ENCODE assay signal across 1 cellular context in the genomic region with DNA sequence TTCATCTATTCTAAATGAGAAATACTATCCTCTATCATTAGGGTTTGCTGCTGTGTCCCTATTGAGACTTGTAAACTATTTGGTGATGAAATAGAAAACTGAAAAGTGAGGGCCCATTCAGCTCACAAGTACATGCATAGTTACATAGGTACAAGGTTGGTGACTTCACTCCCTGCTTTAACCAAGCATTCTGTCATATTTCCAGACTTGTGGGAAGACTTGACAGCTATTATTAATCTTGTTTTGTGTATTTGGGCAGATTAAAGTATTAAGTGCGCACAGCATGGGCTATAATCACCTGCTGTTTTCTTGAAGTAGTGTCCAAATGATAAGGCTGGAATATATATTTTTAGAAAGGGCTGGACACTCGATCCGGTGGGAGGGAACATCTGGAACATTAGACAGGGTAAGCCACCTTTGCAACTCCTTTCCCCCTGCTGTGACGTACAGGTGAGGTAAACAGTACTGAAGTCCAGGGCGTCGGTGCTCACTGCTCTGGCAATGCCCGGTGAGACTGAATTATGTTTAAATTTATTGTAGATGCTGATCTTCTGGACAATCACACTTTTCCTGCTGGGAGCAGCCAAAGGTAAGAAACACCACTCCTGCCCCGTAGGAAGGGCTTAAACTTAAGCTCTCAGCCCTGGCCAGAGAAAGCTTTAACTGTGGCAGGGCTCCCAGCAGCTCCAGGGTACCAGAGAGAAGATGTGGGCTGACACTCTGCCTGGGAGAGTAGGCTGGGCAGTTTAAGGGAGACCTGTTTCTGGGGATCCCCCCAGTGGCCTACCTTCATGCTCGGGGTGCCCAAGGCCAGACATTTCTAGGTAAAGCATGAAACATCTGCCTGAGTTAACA.
TF ChIP-seq lines count a peak whose summit lies in the region.

A gene (plus strand): TSS at position 370 of the 855 bp plus-strand sequence. CDS start 171 bp downstream, at position 541.

TF ChIP-seq in HEK293, 187 proteins besides CTCF, POLR2A, EP300 and RAD21 (continued from another document):
- TF ChIP-seq, protein P1, sequence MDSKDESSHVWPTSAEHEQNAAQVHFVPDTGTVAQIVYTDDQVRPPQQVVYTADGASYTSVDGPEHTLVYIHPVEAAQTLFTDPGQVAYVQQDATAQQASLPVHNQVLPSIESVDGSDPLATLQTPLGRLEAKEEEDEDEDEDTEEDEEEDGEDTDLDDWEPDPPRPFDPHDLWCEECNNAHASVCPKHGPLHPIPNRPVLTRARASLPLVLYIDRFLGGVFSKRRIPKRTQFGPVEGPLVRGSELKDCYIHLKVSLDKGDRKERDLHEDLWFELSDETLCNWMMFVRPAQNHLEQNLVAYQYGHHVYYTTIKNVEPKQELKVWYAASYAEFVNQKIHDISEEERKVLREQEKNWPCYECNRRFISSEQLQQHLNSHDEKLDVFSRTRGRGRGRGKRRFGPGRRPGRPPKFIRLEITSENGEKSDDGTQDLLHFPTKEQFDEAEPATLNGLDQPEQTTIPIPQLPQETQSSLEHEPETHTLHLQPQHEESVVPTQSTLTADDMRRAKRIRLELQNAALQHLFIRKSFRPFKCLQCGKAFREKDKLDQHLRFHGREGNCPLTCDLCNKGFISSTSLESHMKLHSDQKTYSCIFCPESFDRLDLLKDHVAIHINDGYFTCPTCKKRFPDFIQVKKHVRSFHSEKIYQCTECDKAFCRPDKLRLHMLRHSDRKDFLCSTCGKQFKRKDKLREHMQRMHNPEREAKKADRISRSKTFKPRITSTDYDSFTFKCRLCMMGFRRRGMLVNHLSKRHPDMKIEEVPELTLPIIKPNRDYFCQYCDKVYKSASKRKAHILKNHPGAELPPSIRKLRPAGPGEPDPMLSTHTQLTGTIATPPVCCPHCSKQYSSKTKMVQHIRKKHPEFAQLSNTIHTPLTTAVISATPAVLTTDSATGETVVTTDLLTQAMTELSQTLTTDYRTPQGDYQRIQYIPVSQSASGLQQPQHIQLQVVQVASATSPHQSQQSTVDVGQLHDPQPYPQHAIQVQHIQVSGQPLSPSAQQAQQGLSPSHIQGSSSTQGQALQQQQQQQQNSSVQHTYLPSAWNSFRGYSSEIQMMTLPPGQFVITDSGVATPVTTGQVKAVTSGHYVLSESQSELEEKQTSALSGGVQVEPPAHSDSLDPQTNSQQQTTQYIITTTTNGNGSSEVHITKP (tag by site-specific recombination; IDR thresholded peaks at IDR 0.05) = no peak
